In the genomic region with DNA sequence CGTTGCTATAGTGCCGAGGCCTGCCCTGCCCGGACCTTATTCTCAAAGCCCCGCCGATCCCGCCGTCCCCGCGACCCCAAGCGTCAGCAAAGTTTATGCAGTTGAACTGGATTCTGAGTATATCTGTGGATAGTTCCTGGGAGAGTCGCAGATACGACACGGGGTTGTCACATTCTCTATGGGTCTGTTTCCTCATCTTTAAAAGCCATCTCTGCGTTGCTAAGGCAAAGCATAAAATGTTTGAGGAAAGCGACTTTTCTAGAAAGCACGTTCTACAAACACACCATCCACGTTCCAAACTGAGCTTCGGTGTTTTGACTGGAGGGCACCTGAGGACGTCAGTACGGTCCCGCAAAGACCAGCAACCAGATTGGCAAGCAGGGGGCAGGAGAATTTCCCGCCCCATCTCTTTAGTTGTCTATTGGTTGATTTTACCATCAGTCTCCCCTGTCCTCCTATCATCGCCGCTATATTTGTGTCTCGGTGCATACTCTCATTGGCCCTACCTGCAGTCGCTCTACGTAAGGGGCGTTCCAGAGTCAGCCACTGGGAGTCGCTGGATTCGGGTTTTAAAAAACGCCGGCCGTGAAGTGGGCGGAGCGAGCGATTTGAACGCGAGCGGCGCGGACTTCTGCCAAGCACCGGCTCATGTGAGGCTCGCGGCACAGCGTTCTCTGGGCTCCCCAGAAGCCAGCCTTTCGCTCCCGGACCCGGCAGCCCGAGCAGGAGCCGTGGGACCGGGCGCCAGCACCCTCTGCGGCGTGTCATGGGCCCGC, we compare ENCODE assay signal across 1 cellular context.
TF ChIP-seq lines count a peak whose summit lies in the region.

TSS of gene CENPA (plus strand) at position 626 of the 776 bp plus-strand sequence. CDS start at position 767, 141 bp downstream.

TF ChIP-seq in HepG2, 621 proteins besides CTCF, POLR2A, EP300 and RAD21 (continued from another document and continues in another):
- peak; percentile 95 for TF ChIP-seq ZNF18 (CRISPR knock-in tag; IDR thresholded peaks at IDR 0.05; ENCODE audit: insufficient replicate concordance)
- peak; percentile 80; the same call in 1 of the 2 replicates for TF ChIP-seq ZBTB25 (CRISPR knock-in tag; IDR thresholded peaks at IDR 0.05)
- TF ChIP-seq, protein P1, sequence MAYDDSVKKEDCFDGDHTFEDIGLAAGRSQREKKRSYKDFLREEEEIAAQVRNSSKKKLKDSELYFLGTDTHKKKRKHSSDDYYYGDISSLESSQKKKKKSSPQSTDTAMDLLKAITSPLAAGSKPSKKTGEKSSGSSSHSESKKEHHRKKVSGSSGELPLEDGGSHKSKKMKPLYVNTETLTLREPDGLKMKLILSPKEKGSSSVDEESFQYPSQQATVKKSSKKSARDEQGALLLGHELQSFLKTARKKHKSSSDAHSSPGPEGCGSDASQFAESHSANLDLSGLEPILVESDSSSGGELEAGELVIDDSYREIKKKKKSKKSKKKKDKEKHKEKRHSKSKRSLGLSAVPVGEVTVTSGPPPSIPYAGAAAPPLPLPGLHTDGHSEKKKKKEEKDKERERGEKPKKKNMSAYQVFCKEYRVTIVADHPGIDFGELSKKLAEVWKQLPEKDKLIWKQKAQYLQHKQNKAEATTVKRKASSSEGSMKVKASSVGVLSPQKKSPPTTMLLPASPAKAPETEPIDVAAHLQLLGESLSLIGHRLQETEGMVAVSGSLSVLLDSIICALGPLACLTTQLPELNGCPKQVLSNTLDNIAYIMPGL (CRISPR knock-in tag; IDR thresholded peaks at IDR 0.05; ENCODE audit: borderline replicate concordance in 1 of 2, low read depth in 1 of 2) = peak; percentile 63 to 91
- no peak for TF ChIP-seq EZH2 (conservative IDR thresholded peaks at IDR 0.05; ENCODE audit: low read depth, low read length)
- peak; percentile 100 for TF ChIP-seq ZFP36L1 (CRISPR knock-in tag; IDR thresholded peaks at IDR 0.05)
- peak; percentile 68; the same call in 1 of the 2 replicates for TF ChIP-seq ZNF296 (CRISPR knock-in tag; conservative IDR thresholded peaks at IDR 0.05)
- TF ChIP-seq YEATS2 (CRISPR knock-in tag; IDR thresholded peaks at IDR 0.05; ENCODE audit: borderline replicate concordance) = peak; percentile 88
- TF ChIP-seq BRCA1 (CRISPR knock-in tag; IDR thresholded peaks at IDR 0.05) = peak; percentile 99
- TF ChIP-seq, protein P2, sequence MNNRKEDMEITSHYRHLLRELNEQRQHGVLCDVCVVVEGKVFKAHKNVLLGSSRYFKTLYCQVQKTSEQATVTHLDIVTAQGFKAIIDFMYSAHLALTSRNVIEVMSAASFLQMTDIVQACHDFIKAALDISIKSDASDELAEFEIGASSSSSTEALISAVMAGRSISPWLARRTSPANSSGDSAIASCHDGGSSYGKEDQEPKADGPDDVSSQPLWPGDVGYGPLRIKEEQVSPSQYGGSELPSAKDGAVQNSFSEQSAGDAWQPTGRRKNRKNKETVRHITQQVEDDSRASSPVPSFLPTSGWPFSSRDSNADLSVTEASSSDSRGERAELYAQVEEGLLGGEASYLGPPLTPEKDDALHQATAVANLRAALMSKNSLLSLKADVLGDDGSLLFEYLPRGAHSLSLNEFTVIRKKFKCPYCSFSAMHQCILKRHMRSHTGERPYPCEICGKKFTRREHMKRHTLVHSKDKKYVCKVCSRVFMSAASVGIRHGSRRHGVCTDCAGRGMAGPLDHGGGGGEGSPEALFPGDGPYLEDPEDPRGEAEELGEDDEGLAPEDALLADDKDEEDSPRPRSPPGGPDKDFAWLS (CRISPR knock-in tag; IDR thresholded peaks at IDR 0.05; ENCODE audit: borderline replicate concordance) = no peak
- peak; percentile 96 for TF ChIP-seq RXRB (CRISPR knock-in tag; IDR thresholded peaks at IDR 0.05; ENCODE audit: borderline replicate concordance)
- peak; percentile 58; the same call in 1 of the 2 replicates for TF ChIP-seq RFXANK (CRISPR knock-in tag; IDR thresholded peaks at IDR 0.05)
- TF ChIP-seq, protein P3, sequence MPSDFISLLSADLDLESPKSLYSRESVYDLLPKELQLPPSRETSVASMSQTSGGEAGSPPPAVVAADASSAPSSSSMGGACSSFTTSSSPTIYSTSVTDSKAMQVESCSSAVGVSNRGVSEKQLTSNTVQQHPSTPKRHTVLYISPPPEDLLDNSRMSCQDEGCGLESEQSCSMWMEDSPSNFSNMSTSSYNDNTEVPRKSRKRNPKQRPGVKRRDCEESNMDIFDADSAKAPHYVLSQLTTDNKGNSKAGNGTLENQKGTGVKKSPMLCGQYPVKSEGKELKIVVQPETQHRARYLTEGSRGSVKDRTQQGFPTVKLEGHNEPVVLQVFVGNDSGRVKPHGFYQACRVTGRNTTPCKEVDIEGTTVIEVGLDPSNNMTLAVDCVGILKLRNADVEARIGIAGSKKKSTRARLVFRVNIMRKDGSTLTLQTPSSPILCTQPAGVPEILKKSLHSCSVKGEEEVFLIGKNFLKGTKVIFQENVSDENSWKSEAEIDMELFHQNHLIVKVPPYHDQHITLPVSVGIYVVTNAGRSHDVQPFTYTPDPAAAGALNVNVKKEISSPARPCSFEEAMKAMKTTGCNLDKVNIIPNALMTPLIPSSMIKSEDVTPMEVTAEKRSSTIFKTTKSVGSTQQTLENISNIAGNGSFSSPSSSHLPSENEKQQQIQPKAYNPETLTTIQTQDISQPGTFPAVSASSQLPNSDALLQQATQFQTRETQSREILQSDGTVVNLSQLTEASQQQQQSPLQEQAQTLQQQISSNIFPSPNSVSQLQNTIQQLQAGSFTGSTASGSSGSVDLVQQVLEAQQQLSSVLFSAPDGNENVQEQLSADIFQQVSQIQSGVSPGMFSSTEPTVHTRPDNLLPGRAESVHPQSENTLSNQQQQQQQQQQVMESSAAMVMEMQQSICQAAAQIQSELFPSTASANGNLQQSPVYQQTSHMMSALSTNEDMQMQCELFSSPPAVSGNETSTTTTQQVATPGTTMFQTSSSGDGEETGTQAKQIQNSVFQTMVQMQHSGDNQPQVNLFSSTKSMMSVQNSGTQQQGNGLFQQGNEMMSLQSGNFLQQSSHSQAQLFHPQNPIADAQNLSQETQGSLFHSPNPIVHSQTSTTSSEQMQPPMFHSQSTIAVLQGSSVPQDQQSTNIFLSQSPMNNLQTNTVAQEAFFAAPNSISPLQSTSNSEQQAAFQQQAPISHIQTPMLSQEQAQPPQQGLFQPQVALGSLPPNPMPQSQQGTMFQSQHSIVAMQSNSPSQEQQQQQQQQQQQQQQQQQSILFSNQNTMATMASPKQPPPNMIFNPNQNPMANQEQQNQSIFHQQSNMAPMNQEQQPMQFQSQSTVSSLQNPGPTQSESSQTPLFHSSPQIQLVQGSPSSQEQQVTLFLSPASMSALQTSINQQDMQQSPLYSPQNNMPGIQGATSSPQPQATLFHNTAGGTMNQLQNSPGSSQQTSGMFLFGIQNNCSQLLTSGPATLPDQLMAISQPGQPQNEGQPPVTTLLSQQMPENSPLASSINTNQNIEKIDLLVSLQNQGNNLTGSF (CRISPR knock-in tag; IDR thresholded peaks at IDR 0.05) = peak; percentile 98
- TF ChIP-seq FOXK1 (CRISPR knock-in tag; IDR thresholded peaks at IDR 0.05; ENCODE audit: borderline replicate concordance, low read depth) = peak; percentile 84; the same call in 1 of the 2 replicates
- no peak for TF ChIP-seq MAFK (conservative IDR thresholded peaks at IDR 0.05 in 1 of 2, IDR thresholded peaks at IDR 0.05 in 1 of 2; ENCODE audit: low read length in 2 of 2)
- TF ChIP-seq ZNF343 (CRISPR knock-in tag; IDR thresholded peaks at IDR 0.05) = peak; percentile 82; the same call in 1 of the 2 replicates
- no peak for TF ChIP-seq NCOA5 (CRISPR knock-in tag; IDR thresholded peaks at IDR 0.05)
- TF ChIP-seq HOXA7 (CRISPR knock-in tag; IDR thresholded peaks at IDR 0.05) = peak; percentile 98; the same call in 1 of the 2 replicates
- no peak for TF ChIP-seq ZFP36 (IDR thresholded peaks at IDR 0.05; ENCODE audit: borderline replicate concordance, low read depth, low read length, partially characterized antibody)
- TF ChIP-seq ZNF232 (CRISPR knock-in tag; IDR thresholded peaks at IDR 0.05; ENCODE audit: borderline replicate concordance) = peak; percentile 99
- peak; percentile 32; the same call in 1 of the 2 replicates for TF ChIP-seq POLR2AphosphoS2 (IDR thresholded peaks at IDR 0.05; ENCODE audit: low read depth, low read length)
- peak; percentile 87 for TF ChIP-seq DR1 (CRISPR knock-in tag; IDR thresholded peaks at IDR 0.05)
- peak; percentile 84; the same call in 1 of the 2 replicates for TF ChIP-seq CAMTA2 (CRISPR knock-in tag; IDR thresholded peaks at IDR 0.05; ENCODE audit: borderline replicate concordance)
- peak; percentile 93; the same call in 1 of the 2 replicates for TF ChIP-seq ZNF567 (CRISPR knock-in tag; IDR thresholded peaks at IDR 0.05; ENCODE audit: borderline replicate concordance)
- no peak for TF ChIP-seq ZNF207 (IDR thresholded peaks at IDR 0.05; ENCODE audit: borderline replicate concordance)
- TF ChIP-seq DNMT3B (CRISPR knock-in tag; conservative IDR thresholded peaks at IDR 0.05) = peak; percentile 100
- peak; percentile 68; the same call in 1 of the 2 replicates for TF ChIP-seq ZNF703 (CRISPR knock-in tag; IDR thresholded peaks at IDR 0.05; ENCODE audit: borderline replicate concordance)
- peak; percentile 98 for TF ChIP-seq ZNF430 (CRISPR knock-in tag; IDR thresholded peaks at IDR 0.05)
- peak; percentile 66; the same call in 1 of the 2 replicates for TF ChIP-seq ZBTB14 (CRISPR knock-in tag; IDR thresholded peaks at IDR 0.05)
- TF ChIP-seq PRDM4 (CRISPR knock-in tag; IDR thresholded peaks at IDR 0.05; ENCODE audit: borderline replicate concordance) = peak; percentile 93; the same call in 1 of the 2 replicates
- TF ChIP-seq GMEB2 (CRISPR knock-in tag; IDR thresholded peaks at IDR 0.05; ENCODE audit: low read depth) = peak; percentile 83
- peak; percentile 100 for TF ChIP-seq ERF (CRISPR knock-in tag; IDR thresholded peaks at IDR 0.05)
- TF ChIP-seq ZNF382 (CRISPR knock-in tag; IDR thresholded peaks at IDR 0.05; ENCODE audit: borderline replicate concordance) = no peak
- TF ChIP-seq ZNF225 (CRISPR knock-in tag; IDR thresholded peaks at IDR 0.05) = no peak; the same call in 1 of the 2 replicates
- peak; percentile 99 for TF ChIP-seq NKX3-1 (CRISPR knock-in tag; IDR thresholded peaks at IDR 0.05)
- TF ChIP-seq POGZ (CRISPR knock-in tag; IDR thresholded peaks at IDR 0.05) = peak; percentile 92
- TF ChIP-seq HDAC2 (CRISPR knock-in tag; IDR thresholded peaks at IDR 0.05) = peak; percentile 92
- TF ChIP-seq ZNF331 (CRISPR knock-in tag; IDR thresholded peaks at IDR 0.05) = peak; percentile 93
